33 cellular contexts compared by ENCODE assay signal in the genomic region with DNA sequence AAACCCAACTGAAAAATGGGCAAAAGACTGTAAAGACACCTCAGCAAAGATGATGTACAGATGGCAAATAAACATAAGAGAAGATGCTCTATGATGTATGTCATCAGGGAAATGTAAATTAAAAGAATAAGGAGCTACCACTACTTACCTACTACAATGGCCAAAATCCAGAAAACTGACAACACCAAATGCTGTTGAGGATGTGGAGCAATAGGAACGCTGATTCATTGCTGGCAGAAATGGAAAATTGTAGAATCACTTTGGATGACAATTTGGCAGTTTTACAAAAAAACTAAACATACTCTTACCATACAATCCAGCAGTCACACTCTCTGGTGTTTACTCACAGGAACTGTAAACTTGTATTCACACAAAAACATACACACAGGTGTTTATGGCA.
"Had no signal": no experiment of that assay in that cellular context is flagged by ENCODE, and none has a peak within 500 bp of the region (broad histone marks: within the 10 kb centered on the region; RNA-seq: fewer than 3 reads in every experiment).

No MANE protein-coding gene starts in this region.

- H3K9me3 ChIP-seq: adrenal gland had no signal

- H3K27me3 Mint-ChIP-seq: activated CD8-positive, alpha-beta memory T cell treated with anti-CD3 and anti-CD28 coated beads, Interleukin-2, amount 10 ng/mL, durations not matched to agents 7 days and 5 days; activated naive CD8-positive, alpha-beta T cell treated with anti-CD3 and anti-CD28 coated beads for 36 hours; brain; effector memory CD8-positive, alpha-beta T cell had no signal

- FAIRE-seq: bronchial epithelial cell, colon, frontal cortex had no signal

- H3K27ac ChIP-seq: adrenal gland, esophagus muscularis mucosa had no signal

- H3K4me3 ChIP-seq: adrenal gland, esophagus muscularis mucosa had no signal

- H3K4me1 Mint-ChIP-seq: activated CD4-positive, alpha-beta T cell treated with anti-CD3 and anti-CD28 coated beads for 36 hours; activated CD4-positive, alpha-beta T cell treated with anti-CD3 and anti-CD28 coated beads, Interleukin-2, amount 10 ng/mL, durations not matched to agents 24 days and 14 days; activated CD8-positive, alpha-beta memory T cell treated with anti-CD3 and anti-CD28 coated beads, Interleukin-2, amount 10 ng/mL, durations not matched to agents 7 days and 5 days; activated naive CD4-positive, alpha-beta T cell treated with anti-CD3 and anti-CD28 coated beads, Interleukin-2, amount 50 U/mL, for 24 hours; activated naive CD8-positive, alpha-beta T cell treated with anti-CD3 and anti-CD28 coated beads for 36 hours; activated naive CD8-positive, alpha-beta T cell treated with anti-CD3 and anti-CD28 coated beads, Interleukin-2, amount 50 U/mL, for 24 hours; brain had no signal

- H3K36me3 Mint-ChIP-seq: activated CD4-positive, alpha-beta memory T cell treated with anti-CD3 and anti-CD28 coated beads for 36 hours; activated CD8-positive, alpha-beta memory T cell treated with anti-CD3 and anti-CD28 coated beads, Interleukin-2, amount 10 ng/mL, durations not matched to agents 7 days and 5 days; activated naive CD4-positive, alpha-beta T cell treated with anti-CD3 and anti-CD28 coated beads, Interleukin-2, amount 50 U/mL, for 24 hours; activated naive CD8-positive, alpha-beta T cell treated with anti-CD3 and anti-CD28 coated beads for 36 hours; brain had no signal

- H3K27me3 ChIP-seq: adrenal gland, esophagus muscularis mucosa had no signal

- H3K4me3 Mint-ChIP-seq: activated CD4-positive, alpha-beta memory T cell treated with anti-CD3 and anti-CD28 coated beads for 36 hours; activated CD4-positive, alpha-beta T cell treated with anti-CD3 and anti-CD28 coated beads for 36 hours; activated CD4-positive, alpha-beta T cell treated with anti-CD3 and anti-CD28 coated beads, Interleukin-2, amount 10 ng/mL, durations not matched to agents 24 days and 14 days; activated CD8-positive, alpha-beta memory T cell treated with anti-CD3 and anti-CD28 coated beads, Interleukin-2, amount 10 ng/mL, durations not matched to agents 7 days and 5 days; activated CD8-positive, alpha-beta T cell treated with anti-CD3 and anti-CD28 coated beads, Interleukin-2, amount 10 ng/mL, durations not matched to agents 7 days and 5 days; activated naive CD4-positive, alpha-beta T cell treated with anti-CD3 and anti-CD28 coated beads for 36 hours; activated naive CD4-positive, alpha-beta T cell treated with anti-CD3 and anti-CD28 coated beads, Interleukin-2, amount 50 U/mL, for 24 hours; activated naive CD8-positive, alpha-beta T cell treated with anti-CD3 and anti-CD28 coated beads for 36 hours; activated naive CD8-positive, alpha-beta T cell treated with anti-CD3 and anti-CD28 coated beads, Interleukin-2, amount 50 U/mL, for 24 hours; activated T-helper 1 cell treated with anti-CD3 and anti-CD28 coated beads, Interleukin-12 subunit alpha, Interleukin-12 subunit beta, Interleukin-2, Interleukin-4 antibody, amounts not matched to agents 30 ng/mL and 10 ng/mL and 1 ng/mL, durations not matched to agents 14 hours and 24 hours and 36 hours; brain; effector memory CD8-positive, alpha-beta T cell had no signal

- H3K36me3 ChIP-seq: adrenal gland, esophagus muscularis mucosa had no signal

- H3K27ac Mint-ChIP-seq: activated CD4-positive, alpha-beta memory T cell treated with anti-CD3 and anti-CD28 coated beads for 36 hours; activated CD4-positive, alpha-beta T cell treated with anti-CD3 and anti-CD28 coated beads for 36 hours; activated CD4-positive, alpha-beta T cell treated with anti-CD3 and anti-CD28 coated beads, Interleukin-2, amount 10 ng/mL, durations not matched to agents 24 days and 14 days; activated CD8-positive, alpha-beta memory T cell treated with anti-CD3 and anti-CD28 coated beads, Interleukin-2, amount 10 ng/mL, durations not matched to agents 7 days and 5 days; activated CD8-positive, alpha-beta T cell treated with anti-CD3 and anti-CD28 coated beads, Interleukin-2, amount 10 ng/mL, durations not matched to agents 7 days and 5 days; activated naive CD4-positive, alpha-beta T cell treated with anti-CD3 and anti-CD28 coated beads for 36 hours; activated naive CD4-positive, alpha-beta T cell treated with anti-CD3 and anti-CD28 coated beads, Interleukin-2, amount 50 U/mL, for 24 hours; activated naive CD8-positive, alpha-beta T cell treated with anti-CD3 and anti-CD28 coated beads for 36 hours; activated naive CD8-positive, alpha-beta T cell treated with anti-CD3 and anti-CD28 coated beads, Interleukin-2, amount 50 U/mL, for 24 hours; activated T-helper 1 cell treated with anti-CD3 and anti-CD28 coated beads, Interleukin-12 subunit alpha, Interleukin-12 subunit beta, Interleukin-2, Interleukin-4 antibody, amounts not matched to agents 30 ng/mL and 10 ng/mL and 1 ng/mL, durations not matched to agents 14 hours and 24 hours and 36 hours; activated T-helper 2 cell treated with anti-CD3 and anti-CD28 coated beads, Interferon-gamma antibody, Interleukin-2, Interleukin-4, amounts not matched to agents 10 μg/mL and 5 μg/mL and 100 μg/mL, durations not matched to agents 14 hours and 24 hours and 36 hours; effector memory CD8-positive, alpha-beta T cell had no signal

- H3K4me1 ChIP-seq: adrenal gland, esophagus muscularis mucosa had no signal

- ATAC-seq: activated CD4-positive, alpha-beta T cell treated with anti-CD3 and anti-CD28 coated beads for 36 hours; activated CD8-positive, alpha-beta memory T cell treated with anti-CD3 and anti-CD28 coated beads, Interleukin-2, amount 10 ng/mL, durations not matched to agents 7 days and 5 days; activated CD8-positive, alpha-beta T cell treated with anti-CD3 and anti-CD28 coated beads, Interleukin-2, amount 10 ng/mL, durations not matched to agents 7 days and 5 days; activated naive CD8-positive, alpha-beta T cell treated with anti-CD3 and anti-CD28 coated beads, Interleukin-2, amount 50 U/mL, for 24 hours; effector memory CD8-positive, alpha-beta T cell had no signal

- DNase-seq: activated CD4-positive, alpha-beta memory T cell treated with anti-CD3 and anti-CD28 coated beads for 36 hours; activated CD4-positive, alpha-beta T cell treated with anti-CD3 and anti-CD28 coated beads for 36 hours; activated CD4-positive, alpha-beta T cell treated with anti-CD3 and anti-CD28 coated beads, Interleukin-2, amount 10 ng/mL, durations not matched to agents 24 days and 14 days; activated CD4-positive, CD25-positive, alpha-beta regulatory T cell; activated CD4-positive, CD25-positive, alpha-beta regulatory T cell treated with anti-CD3 and anti-CD28 coated beads, Interleukin-2, amount 50 U/mL, for 72 hours; activated CD8-positive, alpha-beta memory T cell treated with anti-CD3 and anti-CD28 coated beads, Interleukin-2, amount 10 ng/mL, durations not matched to agents 7 days and 5 days; activated CD8-positive, alpha-beta memory T cell treated with anti-CD3 and anti-CD28 coated beads, Interleukin-2, amount 50 U/mL, for 4 hours; activated CD8-positive, alpha-beta T cell treated with anti-CD3 and anti-CD28 coated beads, Interleukin-2, amount 10 ng/mL, durations not matched to agents 7 days and 5 days; activated effector memory CD4-positive, alpha-beta T cell treated with anti-CD3 and anti-CD28 coated beads, Interleukin-2, amount 50 U/mL, for 16 hours; activated naive CD4-positive, alpha-beta T cell treated with anti-CD3 and anti-CD28 coated beads for 36 hours; activated naive CD8-positive, alpha-beta T cell treated with anti-CD3 and anti-CD28 coated beads for 36 hours; activated naive CD8-positive, alpha-beta T cell treated with anti-CD3 and anti-CD28 coated beads, Interleukin-2, amount 50 U/mL, for 24 hours; activated T-cell treated with anti-CD3 and anti-CD28 coated beads, Interleukin-2, amount 50 U/mL, for 1 hour; activated T-cell treated with anti-CD3 and anti-CD28 coated beads, Interleukin-2, amount 50 U/mL, for 48 hours; adrenal gland; amygdala; aorta; caudate nucleus; cortex of kidney; dermis blood vessel endothelial cell; effector CD4-positive, alpha-beta T cell; effector memory CD8-positive, alpha-beta T cell; erythroblast; head of caudate nucleus; T-helper 2 cell had no signal

- H3K9me3 Mint-ChIP-seq: activated CD4-positive, alpha-beta memory T cell treated with anti-CD3 and anti-CD28 coated beads for 36 hours; activated CD4-positive, alpha-beta T cell treated with anti-CD3 and anti-CD28 coated beads, Interleukin-2, amount 10 ng/mL, durations not matched to agents 24 days and 14 days; activated naive CD4-positive, alpha-beta T cell treated with anti-CD3 and anti-CD28 coated beads for 36 hours; activated naive CD4-positive, alpha-beta T cell treated with anti-CD3 and anti-CD28 coated beads, Interleukin-2, amount 50 U/mL, for 24 hours; activated naive CD8-positive, alpha-beta T cell treated with anti-CD3 and anti-CD28 coated beads for 36 hours; activated naive CD8-positive, alpha-beta T cell treated with anti-CD3 and anti-CD28 coated beads, Interleukin-2, amount 50 U/mL, for 24 hours; activated T-helper 1 cell treated with anti-CD3 and anti-CD28 coated beads, Interleukin-12 subunit alpha, Interleukin-12 subunit beta, Interleukin-2, Interleukin-4 antibody, amounts not matched to agents 30 ng/mL and 10 ng/mL and 1 ng/mL, durations not matched to agents 14 hours and 24 hours and 36 hours; activated T-helper 2 cell treated with anti-CD3 and anti-CD28 coated beads, Interferon-gamma antibody, Interleukin-2, Interleukin-4, amounts not matched to agents 10 μg/mL and 5 μg/mL and 100 μg/mL, durations not matched to agents 14 hours and 24 hours and 36 hours; effector memory CD8-positive, alpha-beta T cell had no signal
